In genomic region chr1:219092206-219092605, GRCh38 we compare ENCODE assay signal across 1 cellular context.
TF ChIP-seq lines count a peak whose summit lies in the region.

No MANE protein-coding gene starts in this region.

TF ChIP-seq in SK-N-SH, 30 proteins besides CTCF, POLR2A, EP300 and RAD21 (continued from another document):
- no peak for TF ChIP-seq ZBTB33 (IDR thresholded peaks at IDR 0.05; ENCODE audit: borderline replicate concordance, low read depth)
- TF ChIP-seq TEAD4 (IDR thresholded peaks at IDR 0.05; ENCODE audit: borderline replicate concordance, insufficient read depth): peak; percentile 59; the same call in 1 of the 2 replicates
- TF ChIP-seq YY1 (IDR thresholded peaks at IDR 0.05; ENCODE audit: low read depth): no peak
- TF ChIP-seq USF2 (IDR thresholded peaks at IDR 0.05; ENCODE audit: borderline replicate concordance, low read depth, low read length): no peak
